8 cellular contexts compared by ENCODE assay signal in genomic region chr19:43555185-43555770, GRCh38. TPM values are rescaled to one million over a fixed set of nuclear protein-coding genes. Genes with fewer than 3 reads are reported as not detected.
A peak's percentile ranks its signal among the peaks of the same experiment; 100 is the strongest.
DNase-seq lines count a peak whose midpoint lies in the region; ATAC-seq, FAIRE-seq and TF ChIP-seq lines count a peak whose summit lies in the region.

No MANE protein-coding gene starts in this region.

- peaks cover 51% of the 10 kb centered on the region; the same call in 1 of the 2 replicates for H3K36me3 ChIP-seq in Loucy (ENCODE audit: insufficient read depth, low read length)
- H3K36me3 ChIP-seq in heart left ventricle, result peaks cover 0 to 88% (median 64%) of the 10 kb centered on the region in 9 donors

- peak; percentile 59 to 87 (median 80) for DNase-seq in T-cell
- peak; percentile 74 for DNase-seq in activated naive CD8-positive, alpha-beta T cell treated with anti-CD3 and anti-CD28 coated beads for 36 hours
- peak in 4 of 5 donors; percentile 53 to 67 (median 58) for DNase-seq in heart left ventricle
- peak; percentile 82 for DNase-seq in sciatic nerve (ENCODE audit: low spot score)

- TF ChIP-seq CTCF in Loucy (conservative IDR thresholded peaks at IDR 0.05; ENCODE audit: low read length), result peak; percentile 91
- peak; percentile 45 to 70 (median 56) for TF ChIP-seq CTCF in heart left ventricle (IDR thresholded peaks at IDR 0.05)

- H3F3A ChIP-seq in Loucy (ENCODE audit: low read depth), result no peaks in the 10 kb centered on the region

- 43 to 50% (median 46%) methylated on average over 8 of the region's 8 CpGs for WGBS in heart left ventricle, 4 donors

- H3K9me3 ChIP-seq in Loucy (ENCODE audit: insufficient read depth, low read depth, low read length) (no peaks in the 10 kb centered on the region), heart left ventricle (no peaks in the 10 kb centered on the region)

- CTCF ChIA-PET in T-cell (lab: Charles Lee), result interaction anchor here (0.5 to 5.2 kb wide), 17 partner anchors 16 to 200 kb away, joined by 3 to 84 read pairs (median 5); partner anchors contain the start of genes XRCC1 (in 2 of the 2), IRGQ (in 1 of the 2), PINLYP (in 1 of the 2) and SMG9 (in 1 of the 2)

- no peak overlapping the region for H3K4me2 ChIP-seq in Loucy (ENCODE audit: low read depth, low read length, poor library complexity, severe bottlenecking)

- FAIRE-seq in G401.6 (lab: Jason Lieb, UNC), result peak; percentile 89

- H3K36me3 Mint-ChIP-seq in T-cell, result peaks cover 41% of the 10 kb centered on the region
- peaks cover 12% of the 10 kb centered on the region for H3K36me3 Mint-ChIP-seq in activated naive CD8-positive, alpha-beta T cell treated with anti-CD3 and anti-CD28 coated beads for 36 hours

- H3K79me2 ChIP-seq in Loucy (ENCODE audit: insufficient read depth, low read length), result peaks cover 6% of the 10 kb centered on the region; the same call in 1 of the 2 replicates

- no peak overlapping the region for H3K27ac ChIP-seq in heart left ventricle

- no peak for TF ChIP-seq POLR2A in heart left ventricle (IDR thresholded peaks at IDR 0.05)

- POLR2A ChIA-PET in T-cell (lab: Charles Lee), result no interaction called here

- H3K27ac Mint-ChIP-seq in T-cell, result peak overlapping the region; percentile 58 to 70
- H3K27ac Mint-ChIP-seq in activated naive CD8-positive, alpha-beta T cell treated with anti-CD3 and anti-CD28 coated beads for 36 hours, result peak overlapping the region; percentile 38

- intact Hi-C loops in heart left ventricle (cut with DNase I) (loop anchor here in 5 of 10 donors (5.0 to 10.0 kb wide), 3 partner anchors 97 to 230 kb away; partner anchors contain the start of gene KCNN4 (in 1 of the 5)), sciatic nerve (cut with DNase I) (no loop called here)

- H3K27me3 ChIP-seq in Loucy (ENCODE audit: insufficient read depth, low read length, poor library complexity, severe bottlenecking), result no peaks in the 10 kb centered on the region
- H3K27me3 ChIP-seq in heart left ventricle, result no peaks in the 10 kb centered on the region

- no peaks in the 10 kb centered on the region for H3K9me3 Mint-ChIP-seq in T-cell
- H3K9me3 Mint-ChIP-seq in activated naive CD8-positive, alpha-beta T cell treated with anti-CD3 and anti-CD28 coated beads for 36 hours, result no peaks in the 10 kb centered on the region

- H3K4me1 ChIP-seq in Loucy (ENCODE audit: insufficient read depth, low read length, poor library complexity, severe bottlenecking) (peaks cover 1% of the 10 kb centered on the region), heart left ventricle (no peaks in the 10 kb centered on the region)

- H2AFZ ChIP-seq in Loucy (ENCODE audit: low read length), result no peak overlapping the region

- no peaks in the 10 kb centered on the region for H4K20me1 ChIP-seq in Loucy (ENCODE audit: insufficient read depth, low read length, poor library complexity, severe bottlenecking)

- H3K9me2 ChIP-seq in Loucy (replicated peaks; ENCODE audit: low read depth, low read length), result no peaks in the 10 kb centered on the region

- no peak overlapping the region for H3K4me3 ChIP-seq in Loucy (ENCODE audit: low read length, poor library complexity, severe bottlenecking)
- H3K4me3 ChIP-seq in heart left ventricle, result no peak overlapping the region

- no peaks in the 10 kb centered on the region for H3K27me3 Mint-ChIP-seq in T-cell
- H3K27me3 Mint-ChIP-seq in activated naive CD8-positive, alpha-beta T cell treated with anti-CD3 and anti-CD28 coated beads for 36 hours, result no peaks in the 10 kb centered on the region

- ATAC-seq in T-cell (replicated peaks in 1 of 4), result peak; percentile 93 to 98 (median 96)
- peak in 3 of 4 donors; percentile 38 to 58 (median 50) for ATAC-seq in heart left ventricle
- peak; percentile 64 for ATAC-seq in sciatic nerve
- ATAC-seq in GM19463 (IDR thresholded peaks at IDR 0.05; ENCODE audit: unreplicated experiment), result no peak
- ATAC-seq in GM19023 (IDR thresholded peaks at IDR 0.05; ENCODE audit: unreplicated experiment), result no peak

- H3K9ac ChIP-seq in Loucy (ENCODE audit: low read depth, low read length, poor library complexity, severe bottlenecking), result no peak overlapping the region

- H3K4me1 Mint-ChIP-seq in T-cell, result peaks cover 14 to 24% (median 17%) of the 10 kb centered on the region in 3 donors
- H3K4me1 Mint-ChIP-seq in activated naive CD8-positive, alpha-beta T cell treated with anti-CD3 and anti-CD28 coated beads for 36 hours, result peaks cover 12% of the 10 kb centered on the region

- no peak overlapping the region for H3K4me3 Mint-ChIP-seq in T-cell
- H3K4me3 Mint-ChIP-seq in activated naive CD8-positive, alpha-beta T cell treated with anti-CD3 and anti-CD28 coated beads for 36 hours, result no peak overlapping the region

RNA-seq across cellular contexts. Expression of gene XRCC1, which starts 20.0 kb away (rescaled TPM):
- total RNA-seq in T-cell (10 to 100 TPM; 31.7 to 37.8 (median 35.4) TPM), heart left ventricle (10 to 100 TPM; 11.2 to 21.3 (median 16.6) TPM), sciatic nerve (24.8 TPM)
- total RNA-seq in activated naive CD8-positive, alpha-beta T cell treated with anti-CD3 and anti-CD28 coated beads for 36 hours, result 10 to 100 TPM; 35.4 to 36.8 TPM
- polyA plus RNA-seq in heart left ventricle, result 10 to 100 TPM; 11.3 to 19.3 TPM

RNA-seq across cellular contexts. Expression of gene PINLYP, which starts 20.3 kb away (rescaled TPM):
- total RNA-seq in T-cell, result 1 to 10 TPM in 3 of 5 donors, under 1 TPM in 2; 0.28 to 2.5 (median 1.5) TPM
- total RNA-seq in activated naive CD8-positive, alpha-beta T cell treated with anti-CD3 and anti-CD28 coated beads for 36 hours, result 10 to 100 TPM; 14.3 to 16.8 TPM
- 1 to 10 TPM in 5 of 9 donors, under 1 TPM in 3, not detected in 1; 0.76 to 4.3 (median 1.1) TPM for total RNA-seq in heart left ventricle
- polyA plus RNA-seq in heart left ventricle, result 1 to 10 TPM; 3.0 to 4.0 TPM
- 8.0 TPM for total RNA-seq in sciatic nerve

RNA-seq across cellular contexts. Expression of gene ZNF575, which starts 22.3 kb away (rescaled TPM):
- total RNA-seq in T-cell, result 10 to 100 TPM in 1 of 5 donors, 1 to 10 TPM in 4; 3.4 to 12.7 (median 6.2) TPM
- 1 to 10 TPM; 2.0 to 2.2 TPM for total RNA-seq in activated naive CD8-positive, alpha-beta T cell treated with anti-CD3 and anti-CD28 coated beads for 36 hours
- 1 to 10 TPM in 5 of 9 donors, under 1 TPM in 2, not detected in 2; 0.58 to 1.9 (median 1.3) TPM for total RNA-seq in heart left ventricle
- under 1 TPM; 0.38 to 0.65 TPM for polyA plus RNA-seq in heart left ventricle
- 5.3 TPM for total RNA-seq in sciatic nerve

RNA-seq across cellular contexts. Expression of gene ETHE1, which starts 28.3 kb away (rescaled TPM):
- total RNA-seq in T-cell, result 10 to 100 TPM; 19.1 to 39.4 (median 34.7) TPM
- total RNA-seq in activated naive CD8-positive, alpha-beta T cell treated with anti-CD3 and anti-CD28 coated beads for 36 hours, result 10 to 100 TPM; 41.5 to 44.8 TPM
- total RNA-seq in heart left ventricle, result 10 to 100 TPM in 8 of 9 donors, 1 to 10 TPM in 1; 9.0 to 27.6 (median 14.2) TPM
- 10 to 100 TPM in 1 of 2 donors, 1 to 10 TPM in 1; 6.0 to 21.2 TPM for polyA plus RNA-seq in heart left ventricle
- total RNA-seq in sciatic nerve, result 33.3 TPM

RNA-seq across cellular contexts. Expression of gene IRGQ, which starts 40.7 kb away (rescaled TPM):
- 10 to 100 TPM; 17.5 to 30.2 (median 19.9) TPM for total RNA-seq in T-cell
- 10 to 100 TPM; 19.8 to 24.6 TPM for total RNA-seq in activated naive CD8-positive, alpha-beta T cell treated with anti-CD3 and anti-CD28 coated beads for 36 hours
- total RNA-seq in heart left ventricle, result 10 to 100 TPM; 21.1 to 36.1 (median 24.9) TPM
- polyA plus RNA-seq in heart left ventricle, result 10 to 100 TPM in 1 of 2 donors, 1 to 10 TPM in 1; 7.4 to 11.9 TPM
- total RNA-seq in sciatic nerve, result 22.2 TPM

Comparison
In these comparisons a context has a peak if more than half of its experiments do, and no peak if none do; other contexts are left out.
1. ATAC-seq: peak in T-cell (4 of 4), heart left ventricle (3 of 4) and sciatic nerve (single experiment); none in GM19463 (single experiment) and GM19023 (single experiment).
2. Peak in every context shown above with its lines, with median percentiles within 50 percentile points of each other: DNase-seq.